ENCODE assay signal across 8 cellular contexts in the genomic region with DNA sequence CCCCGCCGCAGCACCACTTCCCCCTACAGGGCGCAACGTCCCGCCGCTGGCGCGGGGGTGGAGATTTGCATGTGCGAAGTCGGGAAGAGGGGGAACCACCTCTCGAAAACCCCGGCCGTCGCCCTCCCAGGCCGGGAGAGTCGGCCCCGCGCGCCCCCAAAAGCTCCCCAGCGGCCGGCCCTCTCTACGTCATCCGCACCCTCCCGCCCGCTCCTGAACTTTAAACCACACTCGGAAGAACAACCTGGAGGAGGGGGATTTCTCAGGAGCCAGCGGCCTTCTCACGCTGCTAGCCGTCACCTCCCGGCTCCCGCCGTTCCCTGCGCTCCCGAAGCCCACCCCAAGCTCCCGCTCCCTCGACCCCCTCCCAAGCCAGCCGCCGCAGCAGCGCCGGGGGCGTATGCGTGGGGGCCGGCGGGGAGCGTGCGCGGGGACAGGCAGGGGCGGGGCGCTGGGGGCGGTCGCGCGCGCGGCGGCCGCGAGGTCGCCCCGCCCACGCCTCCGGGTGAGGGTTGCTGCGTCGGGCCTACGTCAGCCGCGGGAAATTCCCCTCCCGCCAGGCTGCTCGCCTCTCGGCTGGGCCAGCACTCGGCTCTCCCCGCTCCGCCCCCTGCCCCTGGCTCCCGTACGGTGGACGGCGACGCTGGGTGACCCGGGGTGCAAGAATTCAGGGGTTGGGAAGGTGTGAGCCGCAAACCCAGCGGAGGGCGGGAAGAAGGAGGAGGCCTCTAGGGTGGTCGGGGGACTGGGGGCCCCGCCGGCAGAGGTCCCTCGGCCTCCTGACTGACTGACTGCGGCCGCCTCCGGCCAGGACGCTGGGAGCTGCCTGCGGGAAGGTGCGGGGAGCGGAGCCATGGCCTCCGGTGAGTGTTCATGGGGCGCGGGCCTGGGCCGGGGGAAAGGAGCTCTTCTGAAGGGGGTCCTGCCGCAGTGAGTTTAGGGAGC. TPM values are rescaled to one million over a fixed set of nuclear protein-coding genes. Genes with fewer than 3 reads are reported as not detected.
A peak's percentile ranks its signal among the peaks of the same experiment; 100 is the strongest.
DNase-seq lines count a peak whose midpoint lies in the region; ATAC-seq and TF ChIP-seq lines count a peak whose summit lies in the region.

A gene (plus strand): TSS at position 587 of the 945 bp plus-strand sequence. CDS start 267 bp downstream, at position 854.

- POLR2A ChIA-PET in Caco-2 (lab: Charles Lee): interaction anchor here (0.7 to 1.0 kb wide), 3 partner anchors 25 to 1530 kb away, joined by 3 to 4 read pairs (median 4); no protein-coding TSS in a partner anchor

- H3K36me3 ChIP-seq in Caco-2 (ENCODE audit: control insufficient read depth, insufficient read depth, low read length): no peaks in the 10 kb centered on the region
- H3K36me3 ChIP-seq in endocrine pancreas (ENCODE audit: control insufficient read depth, insufficient read depth, low read length): no peaks in the 10 kb centered on the region

- peak within 1 kb of the TSS; percentile 91 for H3K4me3 Mint-ChIP-seq in Caco-2 (ENCODE audit: unreplicated experiment)
- H3K4me3 Mint-ChIP-seq in activated CD8-positive, alpha-beta memory T cell treated with anti-CD3 and anti-CD28 coated beads, Interleukin-2, amount 10 ng/mL, durations not matched to agents 7 days and 5 days: peak within 1 kb of the TSS; percentile 94

- TF ChIP-seq CTCF in Caco-2 (IDR thresholded peaks at IDR 0.05; ENCODE audit: insufficient read depth in 1 of 2, low read depth in 1 of 2, low read length in 1 of 2, severe bottlenecking in 1 of 2, unreplicated experiment in 1 of 2): peak; percentile 19 to 40

- DNase-seq in Caco-2: peak; percentile 92 to 95
- DNase-seq in HS-27A (ENCODE audit: low read depth): peak; percentile 31
- DNase-seq in NOMO-1 treated with DMSO at 0.1 percent for 48 hours (lab: John Stamatoyannopoulos, UW; ENCODE audit: unreplicated experiment): peak; percentile 84
- DNase-seq in activated CD8-positive, alpha-beta memory T cell treated with anti-CD3 and anti-CD28 coated beads, Interleukin-2, amount 10 ng/mL, durations not matched to agents 7 days and 5 days: peak; percentile 93
- DNase-seq in mesenteric fat pad (ENCODE audit: low spot score): peak; percentile 97
- DNase-seq in stimulated activated CD8-positive, alpha-beta memory T cell treated with anti-CD3 and anti-CD28 coated beads, Interleukin-15, amount 100 ng/mL, for 1 hour (ENCODE audit: low read depth): peak; percentile 79

- intact Hi-C loops in Caco-2 (cut with micrococcal nuclease; ENCODE audit: unreplicated experiment): loop anchor here (1.0 to 5.0 kb wide), 5 partner anchors 22 to 296 kb away; a partner anchor contains a TSS

- peaks cover 20% of the 10 kb centered on the region for H3K4me1 Mint-ChIP-seq in Caco-2 (ENCODE audit: low read depth, unreplicated experiment)
- H3K4me1 Mint-ChIP-seq in activated CD8-positive, alpha-beta memory T cell treated with anti-CD3 and anti-CD28 coated beads, Interleukin-2, amount 10 ng/mL, durations not matched to agents 7 days and 5 days: peaks cover 18% of the 10 kb centered on the region

- no peaks in the 10 kb centered on the region for H3K9me3 Mint-ChIP-seq in Caco-2 (ENCODE audit: unreplicated experiment)
- H3K9me3 Mint-ChIP-seq in activated CD8-positive, alpha-beta memory T cell treated with anti-CD3 and anti-CD28 coated beads, Interleukin-2, amount 10 ng/mL, durations not matched to agents 7 days and 5 days (ENCODE audit: low read depth): no peaks in the 10 kb centered on the region

- peak; percentile 74 for ATAC-seq in GM19468 (IDR thresholded peaks at IDR 0.05; ENCODE audit: extremely low read depth, unreplicated experiment)
- peak; percentile 91 for ATAC-seq in activated CD8-positive, alpha-beta memory T cell treated with anti-CD3 and anti-CD28 coated beads, Interleukin-2, amount 10 ng/mL, durations not matched to agents 7 days and 5 days

- H3K9me3 ChIP-seq in Caco-2: no peaks in the 10 kb centered on the region
- H3K9me3 ChIP-seq in endocrine pancreas (ENCODE audit: control insufficient read depth, low read length): no peaks in the 10 kb centered on the region

- H3K27me3 ChIP-seq in Caco-2 (replicated peaks; ENCODE audit: control insufficient read depth, insufficient read depth, low read length) (no peaks in the 10 kb centered on the region), endocrine pancreas (ENCODE audit: control insufficient read depth, insufficient read depth, low read length) (no peaks in the 10 kb centered on the region)

- CTCF ChIA-PET in Caco-2 (lab: Charles Lee): interaction anchor here (2.5 kb wide), 1 partner anchor 76 kb away, joined by 9 read pairs; no protein-coding TSS in a partner anchor
- CTCF ChIA-PET in activated CD8-positive, alpha-beta memory T cell treated with anti-CD3 and anti-CD28 coated beads, Interleukin-2, amount 10 ng/mL, durations not matched to agents 7 days and 5 days (lab: Charles Lee): interaction anchor here (0.7 to 2.3 kb wide), 7 partner anchors 14 to 185 kb away, joined by 3 to 7 read pairs (median 3); a partner anchor contains a TSS

- H3K4me3 ChIP-seq in Caco-2 (ENCODE audit: low read depth, low read length) (peak within 1 kb of the TSS; percentile 80), endocrine pancreas (ENCODE audit: control insufficient read depth, insufficient read depth, low read length) (peak within 1 kb of the TSS; percentile 96)

- H3K4me1 ChIP-seq in Caco-2: peaks cover 5% of the 10 kb centered on the region; the same call in 1 of the 2 replicates
- peaks cover 26% of the 10 kb centered on the region for H3K4me1 ChIP-seq in endocrine pancreas (ENCODE audit: control insufficient read depth, insufficient read depth, low read length)

- no peaks in the 10 kb centered on the region for H3K27me3 Mint-ChIP-seq in Caco-2 (ENCODE audit: insufficient read depth, unreplicated experiment)
- no peaks in the 10 kb centered on the region for H3K27me3 Mint-ChIP-seq in activated CD8-positive, alpha-beta memory T cell treated with anti-CD3 and anti-CD28 coated beads, Interleukin-2, amount 10 ng/mL, durations not matched to agents 7 days and 5 days

- H3K9ac ChIP-seq in endocrine pancreas (ENCODE audit: control insufficient read depth, insufficient read depth, low read length): peak within 1 kb of the TSS; percentile 42

- BruUV-seq in Caco-2 (replicated peaks; lab: Mats Ljungman, UMichigan): TSS peak; percentile 88

- H3K27ac Mint-ChIP-seq in Caco-2 (ENCODE audit: unreplicated experiment): peak within 1 kb of the TSS; percentile 97
- peak within 1 kb of the TSS; percentile 97 for H3K27ac Mint-ChIP-seq in activated CD8-positive, alpha-beta memory T cell treated with anti-CD3 and anti-CD28 coated beads, Interleukin-2, amount 10 ng/mL, durations not matched to agents 7 days and 5 days

- H3K36me3 Mint-ChIP-seq in Caco-2 (ENCODE audit: insufficient read depth, unreplicated experiment): peaks cover 13% of the 10 kb centered on the region
- H3K36me3 Mint-ChIP-seq in activated CD8-positive, alpha-beta memory T cell treated with anti-CD3 and anti-CD28 coated beads, Interleukin-2, amount 10 ng/mL, durations not matched to agents 7 days and 5 days: peaks cover 3% of the 10 kb centered on the region

RNA-seq across cellular contexts. Expression of the gene that starts here (rescaled TPM):
- total RNA-seq in Caco-2 (2022) (11.8 and 12.2 TPM in 2 replicates), mesenteric fat pad (24.5 TPM)
- 10 to 100 TPM; 22.1 to 31.9 TPM for total RNA-seq in activated CD8-positive, alpha-beta memory T cell treated with anti-CD3 and anti-CD28 coated beads, Interleukin-2, amount 10 ng/mL, durations not matched to agents 7 days and 5 days

Comparison
In these comparisons a context has a peak if more than half of its experiments do, and no peak if none do; other contexts are left out.
1. Peak in every context shown above with its lines: DNase-seq, ATAC-seq and H3K4me3 ChIP-seq.
2. DNase-seq: peak in every context shown above with its lines; median percentile 97 in mesenteric fat pad; 94 in Caco-2; 93 in activated CD8-positive, alpha-beta memory T cell treated with anti-CD3 and anti-CD28 coated beads, Interleukin-2, amount 10 ng/mL, durations not matched to agents 7 days and 5 days; 84 in NOMO-1 treated with DMSO at 0.1 percent for 48 hours; 79 in stimulated activated CD8-positive, alpha-beta memory T cell treated with anti-CD3 and anti-CD28 coated beads, Interleukin-15, amount 100 ng/mL, for 1 hour; 31 in HS-27A.